ENCODE assay signal across 1 cellular context in genomic region chr2:119795309-119796303, GRCh38.
TF ChIP-seq lines count a peak whose summit lies in the region.

No MANE protein-coding gene starts in this region.

TF ChIP-seq in GM23338, 12 proteins besides CTCF, POLR2A, EP300 and RAD21 (continued from another document):
- TF ChIP-seq ZNF462 (CRISPR knock-in tag; IDR thresholded peaks at IDR 0.05) (no peak), REST (IDR thresholded peaks at IDR 0.05; ENCODE audit: unreplicated experiment) (no peak), ZNF331 (CRISPR knock-in tag; IDR thresholded peaks at IDR 0.05; ENCODE audit: low read depth) (no peak), CREB1 (CRISPR knock-in tag; IDR thresholded peaks at IDR 0.05; ENCODE audit: low read depth) (no peak), ZNF114 (CRISPR knock-in tag; IDR thresholded peaks at IDR 0.05) (no peak), NANOG (IDR thresholded peaks at IDR 0.05; ENCODE audit: borderline replicate concordance) (no peak), POLR2AphosphoS5 (IDR thresholded peaks at IDR 0.05; ENCODE audit: low read depth) (no peak), JUNB (IDR thresholded peaks at IDR 0.05; ENCODE audit: unreplicated experiment) (no peak), ETS1 (IDR thresholded peaks at IDR 0.05) (no peak)
TF ChIP-seq in GM23338: peak in this region for 0.
